1 cellular context compared by ENCODE assay signal in the genomic region with DNA sequence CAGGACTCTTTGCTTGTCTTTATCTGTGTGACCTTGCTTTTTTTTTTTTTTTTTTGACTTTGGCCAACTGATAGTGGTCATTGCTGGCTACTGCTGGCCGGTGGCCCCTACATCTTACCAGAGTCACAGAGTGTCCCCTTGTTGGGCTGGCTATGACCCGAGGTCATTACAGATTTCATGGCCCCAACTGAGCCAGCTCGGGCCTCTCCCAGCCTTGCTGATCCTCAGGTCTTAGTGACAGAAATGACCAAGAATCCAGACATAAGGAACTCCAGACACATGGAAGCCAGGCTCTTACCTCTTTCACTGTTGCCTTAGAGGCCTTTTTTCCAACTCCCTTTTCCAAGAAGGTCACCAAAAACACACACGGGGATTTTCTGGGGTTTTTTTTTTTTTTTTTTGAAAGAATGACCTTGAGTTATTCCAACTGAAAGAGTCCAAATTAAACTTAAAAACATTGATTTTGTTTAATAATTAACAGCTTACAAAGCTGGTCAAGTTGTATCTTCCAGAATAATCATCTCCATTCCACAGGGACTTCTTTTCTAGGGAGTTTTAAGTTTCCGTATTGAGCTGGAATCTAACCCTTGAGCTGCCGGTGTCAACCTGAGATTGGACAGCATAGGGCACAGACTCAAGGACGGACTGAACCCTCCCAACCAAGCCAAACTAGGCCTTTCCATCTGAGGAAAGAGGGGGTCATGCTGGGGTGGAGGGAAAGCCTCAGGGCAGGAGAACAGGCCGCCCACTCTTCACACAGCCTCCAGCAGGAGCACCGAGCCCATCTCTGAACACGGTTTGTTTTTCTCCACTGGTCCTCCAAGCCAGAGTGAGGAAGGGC.
TF ChIP-seq lines count a peak whose summit lies in the region.

No MANE protein-coding gene starts in this region.

TF ChIP-seq in HepG2, 621 proteins besides CTCF, POLR2A, EP300 and RAD21 (continued from another document and continues in another):
- TF ChIP-seq, protein P1, sequence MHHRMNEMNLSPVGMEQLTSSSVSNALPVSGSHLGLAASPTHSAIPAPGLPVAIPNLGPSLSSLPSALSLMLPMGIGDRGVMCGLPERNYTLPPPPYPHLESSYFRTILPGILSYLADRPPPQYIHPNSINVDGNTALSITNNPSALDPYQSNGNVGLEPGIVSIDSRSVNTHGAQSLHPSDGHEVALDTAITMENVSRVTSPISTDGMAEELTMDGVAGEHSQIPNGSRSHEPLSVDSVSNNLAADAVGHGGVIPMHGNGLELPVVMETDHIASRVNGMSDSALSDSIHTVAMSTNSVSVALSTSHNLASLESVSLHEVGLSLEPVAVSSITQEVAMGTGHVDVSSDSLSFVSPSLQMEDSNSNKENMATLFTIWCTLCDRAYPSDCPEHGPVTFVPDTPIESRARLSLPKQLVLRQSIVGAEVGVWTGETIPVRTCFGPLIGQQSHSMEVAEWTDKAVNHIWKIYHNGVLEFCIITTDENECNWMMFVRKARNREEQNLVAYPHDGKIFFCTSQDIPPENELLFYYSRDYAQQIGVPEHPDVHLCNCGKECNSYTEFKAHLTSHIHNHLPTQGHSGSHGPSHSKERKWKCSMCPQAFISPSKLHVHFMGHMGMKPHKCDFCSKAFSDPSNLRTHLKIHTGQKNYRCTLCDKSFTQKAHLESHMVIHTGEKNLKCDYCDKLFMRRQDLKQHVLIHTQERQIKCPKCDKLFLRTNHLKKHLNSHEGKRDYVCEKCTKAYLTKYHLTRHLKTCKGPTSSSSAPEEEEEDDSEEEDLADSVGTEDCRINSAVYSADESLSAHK (CRISPR knock-in tag; IDR thresholded peaks at IDR 0.05; ENCODE audit: borderline replicate concordance): no peak
- TF ChIP-seq, protein P2, sequence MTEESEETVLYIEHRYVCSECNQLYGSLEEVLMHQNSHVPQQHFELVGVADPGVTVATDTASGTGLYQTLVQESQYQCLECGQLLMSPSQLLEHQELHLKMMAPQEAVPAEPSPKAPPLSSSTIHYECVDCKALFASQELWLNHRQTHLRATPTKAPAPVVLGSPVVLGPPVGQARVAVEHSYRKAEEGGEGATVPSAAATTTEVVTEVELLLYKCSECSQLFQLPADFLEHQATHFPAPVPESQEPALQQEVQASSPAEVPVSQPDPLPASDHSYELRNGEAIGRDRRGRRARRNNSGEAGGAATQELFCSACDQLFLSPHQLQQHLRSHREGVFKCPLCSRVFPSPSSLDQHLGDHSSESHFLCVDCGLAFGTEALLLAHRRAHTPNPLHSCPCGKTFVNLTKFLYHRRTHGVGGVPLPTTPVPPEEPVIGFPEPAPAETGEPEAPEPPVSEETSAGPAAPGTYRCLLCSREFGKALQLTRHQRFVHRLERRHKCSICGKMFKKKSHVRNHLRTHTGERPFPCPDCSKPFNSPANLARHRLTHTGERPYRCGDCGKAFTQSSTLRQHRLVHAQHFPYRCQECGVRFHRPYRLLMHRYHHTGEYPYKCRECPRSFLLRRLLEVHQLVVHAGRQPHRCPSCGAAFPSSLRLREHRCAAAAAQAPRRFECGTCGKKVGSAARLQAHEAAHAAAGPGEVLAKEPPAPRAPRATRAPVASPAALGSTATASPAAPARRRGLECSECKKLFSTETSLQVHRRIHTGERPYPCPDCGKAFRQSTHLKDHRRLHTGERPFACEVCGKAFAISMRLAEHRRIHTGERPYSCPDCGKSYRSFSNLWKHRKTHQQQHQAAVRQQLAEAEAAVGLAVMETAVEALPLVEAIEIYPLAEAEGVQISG (CRISPR knock-in tag; IDR thresholded peaks at IDR 0.05): no peak
- no peak for TF ChIP-seq RFX3 (CRISPR knock-in tag; IDR thresholded peaks at IDR 0.05)
- no peak for TF ChIP-seq RFXANK (CRISPR knock-in tag; IDR thresholded peaks at IDR 0.05)
- TF ChIP-seq, protein P3, sequence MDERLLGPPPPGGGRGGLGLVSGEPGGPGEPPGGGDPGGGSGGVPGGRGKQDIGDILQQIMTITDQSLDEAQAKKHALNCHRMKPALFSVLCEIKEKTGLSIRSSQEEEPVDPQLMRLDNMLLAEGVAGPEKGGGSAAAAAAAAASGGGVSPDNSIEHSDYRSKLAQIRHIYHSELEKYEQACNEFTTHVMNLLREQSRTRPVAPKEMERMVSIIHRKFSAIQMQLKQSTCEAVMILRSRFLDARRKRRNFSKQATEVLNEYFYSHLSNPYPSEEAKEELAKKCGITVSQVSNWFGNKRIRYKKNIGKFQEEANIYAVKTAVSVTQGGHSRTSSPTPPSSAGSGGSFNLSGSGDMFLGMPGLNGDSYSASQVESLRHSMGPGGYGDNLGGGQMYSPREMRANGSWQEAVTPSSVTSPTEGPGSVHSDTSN (CRISPR knock-in tag; IDR thresholded peaks at IDR 0.05): no peak
- TF ChIP-seq ZNF34 (CRISPR knock-in tag; IDR thresholded peaks at IDR 0.05; ENCODE audit: borderline replicate concordance): no peak
- no peak for TF ChIP-seq KLF6 (CRISPR knock-in tag; IDR thresholded peaks at IDR 0.05)
- no peak for TF ChIP-seq NONO (IDR thresholded peaks at IDR 0.05)
- TF ChIP-seq NONO (CRISPR knock-in tag; conservative IDR thresholded peaks at IDR 0.05): no peak
- TF ChIP-seq ZNF230 (CRISPR knock-in tag; IDR thresholded peaks at IDR 0.05): no peak
- TF ChIP-seq, protein P4, sequence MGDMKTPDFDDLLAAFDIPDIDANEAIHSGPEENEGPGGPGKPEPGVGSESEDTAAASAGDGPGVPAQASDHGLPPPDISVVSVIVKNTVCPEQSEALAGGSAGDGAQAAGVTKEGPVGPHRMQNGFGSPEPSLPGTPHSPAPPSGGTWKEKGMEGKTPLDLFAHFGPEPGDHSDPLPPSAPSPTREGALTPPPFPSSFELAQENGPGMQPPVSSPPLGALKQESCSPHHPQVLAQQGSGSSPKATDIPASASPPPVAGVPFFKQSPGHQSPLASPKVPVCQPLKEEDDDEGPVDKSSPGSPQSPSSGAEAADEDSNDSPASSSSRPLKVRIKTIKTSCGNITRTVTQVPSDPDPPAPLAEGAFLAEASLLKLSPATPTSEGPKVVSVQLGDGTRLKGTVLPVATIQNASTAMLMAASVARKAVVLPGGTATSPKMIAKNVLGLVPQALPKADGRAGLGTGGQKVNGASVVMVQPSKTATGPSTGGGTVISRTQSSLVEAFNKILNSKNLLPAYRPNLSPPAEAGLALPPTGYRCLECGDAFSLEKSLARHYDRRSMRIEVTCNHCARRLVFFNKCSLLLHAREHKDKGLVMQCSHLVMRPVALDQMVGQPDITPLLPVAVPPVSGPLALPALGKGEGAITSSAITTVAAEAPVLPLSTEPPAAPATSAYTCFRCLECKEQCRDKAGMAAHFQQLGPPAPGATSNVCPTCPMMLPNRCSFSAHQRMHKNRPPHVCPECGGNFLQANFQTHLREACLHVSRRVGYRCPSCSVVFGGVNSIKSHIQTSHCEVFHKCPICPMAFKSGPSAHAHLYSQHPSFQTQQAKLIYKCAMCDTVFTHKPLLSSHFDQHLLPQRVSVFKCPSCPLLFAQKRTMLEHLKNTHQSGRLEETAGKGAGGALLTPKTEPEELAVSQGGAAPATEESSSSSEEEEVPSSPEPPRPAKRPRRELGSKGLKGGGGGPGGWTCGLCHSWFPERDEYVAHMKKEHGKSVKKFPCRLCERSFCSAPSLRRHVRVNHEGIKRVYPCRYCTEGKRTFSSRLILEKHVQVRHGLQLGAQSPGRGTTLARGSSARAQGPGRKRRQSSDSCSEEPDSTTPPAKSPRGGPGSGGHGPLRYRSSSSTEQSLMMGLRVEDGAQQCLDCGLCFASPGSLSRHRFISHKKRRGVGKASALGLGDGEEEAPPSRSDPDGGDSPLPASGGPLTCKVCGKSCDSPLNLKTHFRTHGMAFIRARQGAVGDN (CRISPR knock-in tag; IDR thresholded peaks at IDR 0.05): peak; percentile 72
- peak; percentile 77; the same call in 1 of the 2 replicates for TF ChIP-seq ONECUT2 (CRISPR knock-in tag; IDR thresholded peaks at IDR 0.05)
- no peak for TF ChIP-seq TRIM24 (CRISPR knock-in tag; IDR thresholded peaks at IDR 0.05)
- TF ChIP-seq CCDC6 (CRISPR knock-in tag; IDR thresholded peaks at IDR 0.05): 0 out of 2 replicates have a peak, but pooled peaks have one; percentile 47
- 0 out of 2 replicates have a peak, but pooled peaks have one; percentile 24 for TF ChIP-seq NRL (CRISPR knock-in tag; IDR thresholded peaks at IDR 0.05; ENCODE audit: borderline replicate concordance)
- TF ChIP-seq ZNF790 (CRISPR knock-in tag; IDR thresholded peaks at IDR 0.05; ENCODE audit: borderline replicate concordance): no peak
- TF ChIP-seq ZNF354B (CRISPR knock-in tag; IDR thresholded peaks at IDR 0.05): no peak
- TF ChIP-seq ZFP36L2 (CRISPR knock-in tag; IDR thresholded peaks at IDR 0.05): no peak
- no peak for TF ChIP-seq RBM39 (IDR thresholded peaks at IDR 0.05; ENCODE audit: low read depth, low read length, poor library complexity, severe bottlenecking)
- TF ChIP-seq NFKB2 (CRISPR knock-in tag; IDR thresholded peaks at IDR 0.05; ENCODE audit: borderline replicate concordance): no peak
- TF ChIP-seq ELF1 (CRISPR knock-in tag; IDR thresholded peaks at IDR 0.05): no peak
- TF ChIP-seq, protein P5, sequence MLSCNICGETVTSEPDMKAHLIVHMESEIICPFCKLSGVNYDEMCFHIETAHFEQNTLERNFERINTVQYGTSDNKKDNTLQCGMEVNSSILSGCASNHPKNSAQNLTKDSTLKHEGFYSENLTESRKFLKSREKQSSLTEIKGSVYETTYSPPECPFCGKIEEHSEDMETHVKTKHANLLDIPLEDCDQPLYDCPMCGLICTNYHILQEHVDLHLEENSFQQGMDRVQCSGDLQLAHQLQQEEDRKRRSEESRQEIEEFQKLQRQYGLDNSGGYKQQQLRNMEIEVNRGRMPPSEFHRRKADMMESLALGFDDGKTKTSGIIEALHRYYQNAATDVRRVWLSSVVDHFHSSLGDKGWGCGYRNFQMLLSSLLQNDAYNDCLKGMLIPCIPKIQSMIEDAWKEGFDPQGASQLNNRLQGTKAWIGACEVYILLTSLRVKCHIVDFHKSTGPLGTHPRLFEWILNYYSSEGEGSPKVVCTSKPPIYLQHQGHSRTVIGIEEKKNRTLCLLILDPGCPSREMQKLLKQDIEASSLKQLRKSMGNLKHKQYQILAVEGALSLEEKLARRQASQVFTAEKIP (CRISPR knock-in tag; IDR thresholded peaks at IDR 0.05; ENCODE audit: borderline replicate concordance): no peak
- TF ChIP-seq, protein P6, sequence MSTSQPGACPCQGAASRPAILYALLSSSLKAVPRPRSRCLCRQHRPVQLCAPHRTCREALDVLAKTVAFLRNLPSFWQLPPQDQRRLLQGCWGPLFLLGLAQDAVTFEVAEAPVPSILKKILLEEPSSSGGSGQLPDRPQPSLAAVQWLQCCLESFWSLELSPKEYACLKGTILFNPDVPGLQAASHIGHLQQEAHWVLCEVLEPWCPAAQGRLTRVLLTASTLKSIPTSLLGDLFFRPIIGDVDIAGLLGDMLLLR (CRISPR knock-in tag; IDR thresholded peaks at IDR 0.05): no peak
- TF ChIP-seq PAF1 (CRISPR knock-in tag; IDR thresholded peaks at IDR 0.05): no peak
- no peak for TF ChIP-seq ZBTB21 (CRISPR knock-in tag; IDR thresholded peaks at IDR 0.05)
- TF ChIP-seq ZFAT (CRISPR knock-in tag; conservative IDR thresholded peaks at IDR 0.05): no peak
- no peak for TF ChIP-seq ZNF878 (CRISPR knock-in tag; IDR thresholded peaks at IDR 0.05)
- no peak for TF ChIP-seq HNRNPK (IDR thresholded peaks at IDR 0.05; ENCODE audit: low read depth, low read length, poor library complexity, severe bottlenecking)
- no peak for TF ChIP-seq RFX5 (IDR thresholded peaks at IDR 0.05; ENCODE audit: low read depth, low read length)
- no peak for TF ChIP-seq CBX5 (CRISPR knock-in tag; IDR thresholded peaks at IDR 0.05; ENCODE audit: borderline replicate concordance)
- no peak for TF ChIP-seq NCOA1 (CRISPR knock-in tag; IDR thresholded peaks at IDR 0.05)
- TF ChIP-seq ZNF747 (CRISPR knock-in tag; IDR thresholded peaks at IDR 0.05; ENCODE audit: borderline replicate concordance): no peak
- no peak for TF ChIP-seq EED (CRISPR knock-in tag; IDR thresholded peaks at IDR 0.05)
- no peak for TF ChIP-seq ZNF564 (CRISPR knock-in tag; IDR thresholded peaks at IDR 0.05)
- no peak for TF ChIP-seq ZNF816 (CRISPR knock-in tag; IDR thresholded peaks at IDR 0.05; ENCODE audit: borderline replicate concordance)
- no peak for TF ChIP-seq ZNF136 (CRISPR knock-in tag; IDR thresholded peaks at IDR 0.05; ENCODE audit: low read depth)
- TF ChIP-seq, protein P7, sequence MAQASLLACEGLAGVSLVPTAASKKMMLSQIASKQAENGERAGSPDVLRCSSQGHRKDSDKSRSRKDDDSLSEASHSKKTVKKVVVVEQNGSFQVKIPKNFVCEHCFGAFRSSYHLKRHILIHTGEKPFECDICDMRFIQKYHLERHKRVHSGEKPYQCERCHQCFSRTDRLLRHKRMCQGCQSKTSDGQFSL (CRISPR knock-in tag; IDR thresholded peaks at IDR 0.05): no peak
- TF ChIP-seq KDM4B (CRISPR knock-in tag; IDR thresholded peaks at IDR 0.05): no peak
- TF ChIP-seq FOXC1 (CRISPR knock-in tag; IDR thresholded peaks at IDR 0.05; ENCODE audit: borderline replicate concordance): no peak
- no peak for TF ChIP-seq ZNF101 (CRISPR knock-in tag; IDR thresholded peaks at IDR 0.05; ENCODE audit: borderline replicate concordance, low read depth)
- TF ChIP-seq NKX3-1 (CRISPR knock-in tag; IDR thresholded peaks at IDR 0.05): no peak
- TF ChIP-seq, protein P8, sequence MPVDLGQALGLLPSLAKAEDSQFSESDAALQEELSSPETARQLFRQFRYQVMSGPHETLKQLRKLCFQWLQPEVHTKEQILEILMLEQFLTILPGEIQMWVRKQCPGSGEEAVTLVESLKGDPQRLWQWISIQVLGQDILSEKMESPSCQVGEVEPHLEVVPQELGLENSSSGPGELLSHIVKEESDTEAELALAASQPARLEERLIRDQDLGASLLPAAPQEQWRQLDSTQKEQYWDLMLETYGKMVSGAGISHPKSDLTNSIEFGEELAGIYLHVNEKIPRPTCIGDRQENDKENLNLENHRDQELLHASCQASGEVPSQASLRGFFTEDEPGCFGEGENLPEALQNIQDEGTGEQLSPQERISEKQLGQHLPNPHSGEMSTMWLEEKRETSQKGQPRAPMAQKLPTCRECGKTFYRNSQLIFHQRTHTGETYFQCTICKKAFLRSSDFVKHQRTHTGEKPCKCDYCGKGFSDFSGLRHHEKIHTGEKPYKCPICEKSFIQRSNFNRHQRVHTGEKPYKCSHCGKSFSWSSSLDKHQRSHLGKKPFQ (CRISPR knock-in tag; IDR thresholded peaks at IDR 0.05; ENCODE audit: insufficient replicate concordance): peak; percentile 50
- no peak for TF ChIP-seq RBM22 (optimal IDR thresholded peaks at IDR 0.05; ENCODE audit: low read length)
- TF ChIP-seq GATAD1 (CRISPR knock-in tag; IDR thresholded peaks at IDR 0.05): no peak
- TF ChIP-seq, protein P9, sequence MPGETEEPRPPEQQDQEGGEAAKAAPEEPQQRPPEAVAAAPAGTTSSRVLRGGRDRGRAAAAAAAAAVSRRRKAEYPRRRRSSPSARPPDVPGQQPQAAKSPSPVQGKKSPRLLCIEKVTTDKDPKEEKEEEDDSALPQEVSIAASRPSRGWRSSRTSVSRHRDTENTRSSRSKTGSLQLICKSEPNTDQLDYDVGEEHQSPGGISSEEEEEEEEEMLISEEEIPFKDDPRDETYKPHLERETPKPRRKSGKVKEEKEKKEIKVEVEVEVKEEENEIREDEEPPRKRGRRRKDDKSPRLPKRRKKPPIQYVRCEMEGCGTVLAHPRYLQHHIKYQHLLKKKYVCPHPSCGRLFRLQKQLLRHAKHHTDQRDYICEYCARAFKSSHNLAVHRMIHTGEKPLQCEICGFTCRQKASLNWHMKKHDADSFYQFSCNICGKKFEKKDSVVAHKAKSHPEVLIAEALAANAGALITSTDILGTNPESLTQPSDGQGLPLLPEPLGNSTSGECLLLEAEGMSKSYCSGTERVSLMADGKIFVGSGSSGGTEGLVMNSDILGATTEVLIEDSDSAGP (CRISPR knock-in tag; IDR thresholded peaks at IDR 0.05; ENCODE audit: borderline replicate concordance): no peak
